ENCODE assay signal across 14 cellular contexts in the genomic region with DNA sequence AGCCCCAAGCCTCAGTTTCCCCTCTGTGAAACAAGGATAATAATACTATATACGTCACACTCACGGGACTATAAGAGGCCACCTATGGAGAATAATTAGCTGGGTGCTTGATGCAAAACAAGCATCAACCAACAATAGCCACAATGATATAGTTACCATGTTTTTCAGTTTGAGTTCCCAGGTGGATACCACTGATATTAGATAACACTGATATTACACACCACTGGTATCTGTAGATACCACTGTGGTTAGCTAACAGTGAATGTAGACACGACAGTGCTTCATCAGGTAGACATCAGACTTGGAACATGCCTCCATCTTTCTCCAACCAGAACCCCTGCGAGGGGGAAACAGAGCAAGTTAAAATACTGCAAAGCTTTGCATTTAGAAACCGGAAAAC.
DNase-seq lines count a peak whose midpoint lies in the region; ATAC-seq and TF ChIP-seq lines count a peak whose summit lies in the region.
"Had no signal": no experiment of that assay in that cellular context is flagged by ENCODE, and none has a peak within 500 bp of the region (broad histone marks: within the 10 kb centered on the region; RNA-seq: fewer than 3 reads in every experiment).

No MANE protein-coding gene starts in this region.

- peak overlapping the region; percentile 71 for H3K4me3 Mint-ChIP-seq in neural progenitor cell

- no peak for TF ChIP-seq CTCF in DND-41 (IDR thresholded peaks at IDR 0.05; ENCODE audit: borderline replicate concordance, extremely low read depth, low read length, poor library complexity, severe bottlenecking)
- TF ChIP-seq CTCF in neural progenitor cell (IDR thresholded peaks at IDR 0.05) = no peak

- H3K4me2 ChIP-seq in DND-41 (ENCODE audit: insufficient read depth, low read length) = peak overlapping the region; percentile 63; the same call in 1 of the 2 replicates
- H3K4me2 ChIP-seq in neural progenitor cell = peak overlapping the region; percentile 67
- no peak overlapping the region for H3K4me2 ChIP-seq in Karpas-422 (ENCODE audit: low read depth, low read length, poor library complexity, severe bottlenecking)

- H4K20me1 ChIP-seq in DND-41 (ENCODE audit: insufficient read depth, low read length) (0 out of 2 replicates have a peak, but pooled peaks cover 5% of the 10 kb centered on the region), neural progenitor cell (ENCODE audit: low read depth) (no peaks in the 10 kb centered on the region), Karpas-422 (ENCODE audit: insufficient read depth, low read depth, low read length) (no peaks in the 10 kb centered on the region)

- no peaks in the 10 kb centered on the region for H3K9me2 ChIP-seq in Karpas-422 (replicated peaks; ENCODE audit: insufficient read depth, low read length)

- H3K27me3 Mint-ChIP-seq in neural progenitor cell (ENCODE audit: insufficient read depth, low read depth) = peaks cover 12% of the 10 kb centered on the region
- H3K27me3 Mint-ChIP-seq: CD8-positive, alpha-beta memory T cell had no signal

- H3K27ac ChIP-seq in DND-41 (ENCODE audit: low read length) (0 out of 2 replicates have a peak overlapping the region, but pooled peaks have one; percentile 83), SK-N-MC (no peak overlapping the region), neural progenitor cell (no peak overlapping the region), Karpas-422 (ENCODE audit: low read length) (no peak overlapping the region)

- H3K27ac Mint-ChIP-seq in neural progenitor cell = no peak overlapping the region

- no peak for ATAC-seq in DND-41 (ENCODE audit: insufficient read depth, low read depth)
- ATAC-seq: SK-N-SH treated with all-trans-retinoic acid at 6 μM for 48 hours had no signal

- H3K4me3 ChIP-seq in DND-41 (ENCODE audit: low read depth in 1 of 2, low read length in 2 of 2) (no peak overlapping the region), SK-N-MC (peak overlapping the region; percentile 13; the same call in 1 of the 2 replicates), neural progenitor cell (no peak overlapping the region), Karpas-422 (ENCODE audit: low read length) (no peak overlapping the region)

- peaks cover 50% of the 10 kb centered on the region for H3K4me1 Mint-ChIP-seq in neural progenitor cell

- H3K36me3 ChIP-seq in DND-41 (ENCODE audit: insufficient read depth, low read length) (no peaks in the 10 kb centered on the region), SK-N-MC (ENCODE audit: insufficient read depth, low read length) (no peaks in the 10 kb centered on the region), neural progenitor cell (no peaks in the 10 kb centered on the region), Karpas-422 (ENCODE audit: insufficient read depth, low read length) (no peaks in the 10 kb centered on the region)

- peaks cover 7% of the 10 kb centered on the region for H3F3A ChIP-seq in neural progenitor cell (ENCODE audit: low read depth)

- DNase-seq in DND-41 (no peak), SK-N-MC (ENCODE audit: low read depth, low spot score) (no peak), erythroblast (lab: John Stamatoyannopoulos, UW) (peak; percentile 56 to 87), neural progenitor cell (ENCODE audit: low spot score) (no peak), SHP77 treated with DMSO at 0.1 percent for 48 hours (lab: John Stamatoyannopoulos, UW) (no peak), Karpas-422 (no peak), mucosa of gallbladder (ENCODE audit: low spot score) (no peak)
- DNase-seq in activated CD4-positive, alpha-beta T cell treated with anti-CD3 and anti-CD28 coated beads, Interleukin-2, amount 50 U/mL, for 1 hour = no peak
- DNase-seq: CD8-positive, alpha-beta memory T cell; EL; IMR-90; NCI-H1436 treated with DMSO at 0.1 percent for 48 hours; NK-92 treated with Interleukin-12 subunit alpha and Interleukin-12 subunit beta, amount 100 ng/mL, for 24 hours had no signal

- H3K9ac ChIP-seq in DND-41 (ENCODE audit: low read depth, low read length) (no peak overlapping the region), SK-N-MC (ENCODE audit: insufficient read length) (no peak overlapping the region), neural progenitor cell (no peak overlapping the region), Karpas-422 (ENCODE audit: low read length) (no peak overlapping the region)

- peaks cover 3% of the 10 kb centered on the region for H3K36me3 Mint-ChIP-seq in neural progenitor cell

- H3K79me2 ChIP-seq in DND-41 (ENCODE audit: insufficient read depth, low read length) = no peaks in the 10 kb centered on the region
- no peaks in the 10 kb centered on the region for H3K79me2 ChIP-seq in neural progenitor cell (ENCODE audit: low read depth)
- no peaks in the 10 kb centered on the region for H3K79me2 ChIP-seq in Karpas-422 (ENCODE audit: low read length)

- peak; percentile 10 for TF ChIP-seq POLR2A in erythroblast (IDR thresholded peaks at IDR 0.05; ENCODE audit: low read length)

- H2AFZ ChIP-seq in DND-41 (ENCODE audit: low read depth, low read length) = no peak overlapping the region
- H2AFZ ChIP-seq in neural progenitor cell (replicated peaks) = peak overlapping the region; percentile 90
- no peak overlapping the region for H2AFZ ChIP-seq in Karpas-422 (ENCODE audit: low read length)

- H3K9me3 ChIP-seq in DND-41 (ENCODE audit: insufficient read depth, low read length, severe bottlenecking) (no peaks in the 10 kb centered on the region), SK-N-MC (ENCODE audit: low read depth, low read length) (no peaks in the 10 kb centered on the region; the same call in 1 of the 2 replicates), neural progenitor cell (ENCODE audit: low read depth) (no peaks in the 10 kb centered on the region), Karpas-422 (ENCODE audit: low read length) (no peaks in the 10 kb centered on the region)

- no peaks in the 10 kb centered on the region for H3K27me3 ChIP-seq in DND-41 (ENCODE audit: insufficient read depth, low read length, poor library complexity)
- H3K27me3 ChIP-seq in neural progenitor cell = no peaks in the 10 kb centered on the region
- H3K27me3 ChIP-seq in Karpas-422 (ENCODE audit: low read length) = no peaks in the 10 kb centered on the region

- peaks cover 41% of the 10 kb centered on the region for H3K4me1 ChIP-seq in DND-41 (ENCODE audit: insufficient read depth, low read length)
- H3K4me1 ChIP-seq in neural progenitor cell = peaks cover 33% of the 10 kb centered on the region
- no peaks in the 10 kb centered on the region for H3K4me1 ChIP-seq in Karpas-422 (ENCODE audit: low read length)

- peaks cover 4% of the 10 kb centered on the region for H3K9me3 Mint-ChIP-seq in neural progenitor cell

Comparison
In these comparisons a context has a peak if more than half of its experiments do, and no peak if none do; other contexts are left out.
1. DNase-seq: peak in erythroblast (2 of 2); none in DND-41 (single experiment), SK-N-MC (single experiment), neural progenitor cell (single experiment), SHP77 treated with DMSO at 0.1 percent for 48 hours (single experiment), Karpas-422 (single experiment), activated CD4-positive, alpha-beta T cell treated with anti-CD3 and anti-CD28 coated beads, Interleukin-2, amount 50 U/mL, for 1 hour (single experiment) and mucosa of gallbladder (single experiment).